In the genomic region with DNA sequence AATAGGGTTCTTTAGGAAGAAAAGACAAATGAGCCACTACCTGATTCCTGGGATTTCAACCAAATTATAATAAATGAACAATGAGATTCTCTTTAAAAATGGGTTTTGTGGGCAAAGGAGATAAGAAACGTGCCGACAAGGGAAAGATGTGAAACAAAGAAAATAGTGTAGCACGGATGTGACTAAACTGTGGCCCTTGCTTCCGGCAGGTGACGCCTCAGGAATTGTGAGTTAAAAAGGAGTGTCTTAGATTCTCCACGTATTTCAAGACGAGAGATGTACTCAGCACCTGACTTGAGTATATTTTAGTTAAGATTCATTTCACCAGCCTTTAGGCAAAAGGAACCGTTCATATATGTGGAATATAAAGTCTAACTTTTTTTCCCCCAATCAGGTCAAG, we compare ENCODE assay signal across 18 cellular contexts.
A peak's percentile ranks its signal among the peaks of the same experiment; 100 is the strongest.
DNase-seq lines count a peak whose midpoint lies in the region; ATAC-seq, FAIRE-seq and TF ChIP-seq lines count a peak whose summit lies in the region.
"Had no signal": no experiment of that assay in that cellular context is flagged by ENCODE, and none has a peak within 500 bp of the region (broad histone marks: within the 10 kb centered on the region; RNA-seq: fewer than 3 reads in every experiment).

No MANE protein-coding gene starts in this region.

- H3K4me1 Mint-ChIP-seq in MCF 10A (ENCODE audit: insufficient read depth, unreplicated experiment): peaks cover 29% of the 10 kb centered on the region
- H3K4me1 Mint-ChIP-seq in activated CD8-positive, alpha-beta T cell treated with anti-CD3 and anti-CD28 coated beads for 36 hours (ENCODE audit: low read depth): no peaks in the 10 kb centered on the region
- H3K4me1 Mint-ChIP-seq: CD8-positive, alpha-beta memory T cell had no signal

- H3K36me3 ChIP-seq in mammary epithelial cell (ENCODE audit: insufficient read depth, low read length): no peaks in the 10 kb centered on the region
- H3K36me3 ChIP-seq in small intestine (ENCODE audit: control insufficient read depth in 2 of 2, insufficient read depth in 2 of 2, low read length in 2 of 2): no peaks in the 10 kb centered on the region

- H3K27me3 ChIP-seq in mammary epithelial cell (ENCODE audit: insufficient read depth, low read length) (no peaks in the 10 kb centered on the region), small intestine (ENCODE audit: control insufficient read depth in 2 of 2, insufficient read depth in 2 of 2, low read length in 2 of 2) (no peaks in the 10 kb centered on the region)

- in situ Hi-C loops in mammary epithelial cell (cut with MboI; ENCODE audit: low sequenced_read_pairs in 2 of 2): no loop called here

- 11% methylated on average over 8 of the region's 8 CpGs for WGBS in mammary epithelial cell (ENCODE audit: low coverage, missing lambda C conversion rate)
- 83 to 90% (median 88%) methylated on average over 8 of the region's 8 CpGs for WGBS in small intestine, 3 donors

- no peak overlapping the region for H3K4me2 ChIP-seq in mammary epithelial cell (ENCODE audit: insufficient read depth, low read depth, low read length)

- dilution Hi-C loops in mammary epithelial cell (cut with HindIII; ENCODE audit: low sequenced_read_pairs): no loop called here

- no peaks in the 10 kb centered on the region for H3K9me3 ChIP-seq in mammary epithelial cell (replicated peaks; ENCODE audit: insufficient read depth, low read length)
- no peaks in the 10 kb centered on the region for H3K9me3 ChIP-seq in small intestine (ENCODE audit: control insufficient read depth, low read depth)

- no peak overlapping the region for H2AFZ ChIP-seq in mammary epithelial cell (ENCODE audit: low read depth, low read length)
- H2AFZ ChIP-seq: GM23248 had no signal

- H3K36me3 Mint-ChIP-seq in MCF 10A (ENCODE audit: insufficient read depth, unreplicated experiment): no peaks in the 10 kb centered on the region
- H3K36me3 Mint-ChIP-seq in activated CD8-positive, alpha-beta T cell treated with anti-CD3 and anti-CD28 coated beads for 36 hours (ENCODE audit: low read depth): no peaks in the 10 kb centered on the region
- H3K36me3 Mint-ChIP-seq: CD8-positive, alpha-beta memory T cell had no signal

- BruUV-seq in MCF 10A (replicated peaks; lab: Mats Ljungman, UMichigan): no TSS peak
- no TSS peak for BruUV-seq in mammary epithelial cell (replicated peaks; lab: Mats Ljungman, UMichigan)

- peak overlapping the region; percentile 89 for H3K27ac Mint-ChIP-seq in MCF 10A (ENCODE audit: low read depth, unreplicated experiment)
- H3K27ac Mint-ChIP-seq in activated CD8-positive, alpha-beta T cell treated with anti-CD3 and anti-CD28 coated beads for 36 hours: no peak overlapping the region
- H3K27ac Mint-ChIP-seq: CD8-positive, alpha-beta memory T cell had no signal

- TF ChIP-seq CTCF in MCF 10A (IDR thresholded peaks at IDR 0.05; ENCODE audit: unreplicated experiment) (no peak), mammary epithelial cell (conservative IDR thresholded peaks at IDR 0.05 in 1 of 2, IDR thresholded peaks at IDR 0.05 in 1 of 2; ENCODE audit: extremely low read depth in 1 of 2, insufficient read depth in 1 of 2, low read depth in 1 of 2, low read length in 2 of 2) (no peak)
- no peak for TF ChIP-seq CTCF in activated CD8-positive, alpha-beta T cell treated with anti-CD3 and anti-CD28 coated beads for 36 hours (IDR thresholded peaks at IDR 0.05)

- DNase-seq in MCF 10A (ENCODE audit: unreplicated experiment) (no peak), mammary epithelial cell (no peak), HT1080 (ENCODE audit: low read depth) (peak; percentile 64), dermis blood vessel endothelial cell (peak; percentile 31), NCI-H1105 (lab: John Stamatoyannopoulos, UW) (no peak), AG08396 (ENCODE audit: low spot score) (no peak), small intestine (no peak)
- DNase-seq in activated CD8-positive, alpha-beta T cell treated with anti-CD3 and anti-CD28 coated beads for 36 hours: no peak
- DNase-seq: 8988T; CD8-positive, alpha-beta memory T cell; DMS 273 treated with DMSO at 0.1 percent for 48 hours; DMS79; EL; GM23248 had no signal

- H3K4me3 ChIP-seq in mammary epithelial cell (replicated peaks in 1 of 3; ENCODE audit: insufficient read depth in 1 of 3, low read depth in 2 of 3, low read length in 3 of 3) (no peak overlapping the region), small intestine (ENCODE audit: low read depth in 1 of 2, low read length in 2 of 2) (no peak overlapping the region)
- H3K4me3 ChIP-seq: GM23248 had no signal

- H4K20me1 ChIP-seq in mammary epithelial cell (ENCODE audit: insufficient read depth, low read length): no peaks in the 10 kb centered on the region

- no peak overlapping the region for H3K27ac ChIP-seq in mammary epithelial cell (ENCODE audit: insufficient read depth, low read depth, low read length)
- H3K27ac ChIP-seq in small intestine (ENCODE audit: low read depth in 1 of 2, low read length in 1 of 2): no peak overlapping the region
- H3K27ac ChIP-seq: GM23248 had no signal

- peaks cover 23% of the 10 kb centered on the region for H3K4me1 ChIP-seq in mammary epithelial cell (ENCODE audit: insufficient read depth, low read length)
- H3K4me1 ChIP-seq in small intestine (ENCODE audit: control insufficient read depth in 2 of 2, insufficient read depth in 1 of 2, low read depth in 1 of 2, low read length in 1 of 2): no peaks in the 10 kb centered on the region

- no peaks in the 10 kb centered on the region for H3K79me2 ChIP-seq in mammary epithelial cell (ENCODE audit: insufficient read depth, low read length)

- H3K4me3 Mint-ChIP-seq in MCF 10A (ENCODE audit: unreplicated experiment): no peak overlapping the region
- H3K4me3 Mint-ChIP-seq in activated CD8-positive, alpha-beta T cell treated with anti-CD3 and anti-CD28 coated beads for 36 hours: no peak overlapping the region
- H3K4me3 Mint-ChIP-seq: CD8-positive, alpha-beta memory T cell had no signal

- no peaks in the 10 kb centered on the region for H3K9me3 Mint-ChIP-seq in MCF 10A (ENCODE audit: unreplicated experiment)
- H3K9me3 Mint-ChIP-seq in activated CD8-positive, alpha-beta T cell treated with anti-CD3 and anti-CD28 coated beads for 36 hours: no peaks in the 10 kb centered on the region

- no peak for FAIRE-seq in small intestine (lab: Jason Lieb, UNC)
- FAIRE-seq: G401.6, GM12891, H54, HepG2 had no signal

- POLR2A ChIA-PET in MCF 10A (lab: Yijun Ruan, JAX): interaction anchor here (1.8 kb wide), 1 partner anchor 327 kb away, joined by 6 read pairs; a partner anchor contains a TSS
- POLR2A ChIA-PET in activated CD8-positive, alpha-beta T cell treated with anti-CD3 and anti-CD28 coated beads for 36 hours (lab: Charles Lee): no interaction called here

- no peaks in the 10 kb centered on the region for H3K27me3 Mint-ChIP-seq in MCF 10A (ENCODE audit: insufficient read depth, unreplicated experiment)
- H3K27me3 Mint-ChIP-seq in activated CD8-positive, alpha-beta T cell treated with anti-CD3 and anti-CD28 coated beads for 36 hours: no peaks in the 10 kb centered on the region

- CTCF ChIA-PET in MCF 10A (lab: Yijun Ruan, JAX): interaction anchor here (0.8 to 0.9 kb wide), 2 partner anchors 149 to 154 kb away, joined by 3 to 4 read pairs; no protein-coding TSS in a partner anchor
- CTCF ChIA-PET in mammary epithelial cell (lab: Charles Lee; ENCODE audit: low non-redundant PET): no interaction called here
- CTCF ChIA-PET in activated CD8-positive, alpha-beta T cell treated with anti-CD3 and anti-CD28 coated beads for 36 hours (lab: Charles Lee): no interaction called here

- no peak overlapping the region for H3K9ac ChIP-seq in mammary epithelial cell (ENCODE audit: insufficient read depth, low read length)
- H3K9ac ChIP-seq: GM23248 had no signal

- ATAC-seq in activated CD8-positive, alpha-beta T cell treated with anti-CD3 and anti-CD28 coated beads for 36 hours: no peak

- intact Hi-C loops in MCF 10A (cut with micrococcal nuclease): no loop called here
- intact Hi-C loops in mammary epithelial cell (cut with micrococcal nuclease): loop anchor here (5.0 kb wide), 1 partner anchor 384 kb away; no protein-coding TSS in a partner anchor
- intact Hi-C loops in activated CD8-positive, alpha-beta T cell treated with anti-CD3 and anti-CD28 coated beads for 36 hours (cut with micrococcal nuclease): no loop called here

Comparison
In these comparisons a context has a peak if more than half of its experiments do, and no peak if none do; other contexts are left out.
1. DNase-seq: peak in HT1080 (single experiment) and dermis blood vessel endothelial cell (single experiment); none in MCF 10A (single experiment), mammary epithelial cell (single experiment), activated CD8-positive, alpha-beta T cell treated with anti-CD3 and anti-CD28 coated beads for 36 hours (single experiment), NCI-H1105 (single experiment), AG08396 (single experiment) and small intestine (single experiment).